ENCODE assay signal across 8 cellular contexts in genomic region chr3:122533931-122534334, GRCh38. TPM values are rescaled to one million over a fixed set of nuclear protein-coding genes. Genes with fewer than 3 reads are reported as not detected.
DNase-seq lines count a peak whose midpoint lies in the region; ATAC-seq and TF ChIP-seq lines count a peak whose summit lies in the region.

No MANE protein-coding gene starts in this region.

- H3K14ac ChIP-seq in mesenchymal stem cell (ENCODE audit: low read length in 2 of 2): no peak overlapping the region

- no peaks in the 10 kb centered on the region for H3K27me3 Mint-ChIP-seq in activated T-cell treated with anti-CD3 and anti-CD28 coated beads, Interleukin-2, amount 50 U/mL, for 24 hours
- H3K27me3 Mint-ChIP-seq in immature natural killer cell (ENCODE audit: low read depth in 3 of 3): no peaks in the 10 kb centered on the region

- H3K9ac ChIP-seq in mesenchymal stem cell (ENCODE audit: low read length): no peak overlapping the region

- no peak overlapping the region for H3K4ac ChIP-seq in mesenchymal stem cell (ENCODE audit: low read depth in 1 of 2, low read length in 2 of 2)

- no peak overlapping the region for H3K18ac ChIP-seq in mesenchymal stem cell (ENCODE audit: low read depth in 1 of 2, low read length in 2 of 2)

- H3K4me2 ChIP-seq in mesenchymal stem cell (ENCODE audit: low read length, poor library complexity, severe bottlenecking): no peak overlapping the region

- no peak overlapping the region for H4K8ac ChIP-seq in mesenchymal stem cell (ENCODE audit: low read length)

- no peak overlapping the region for H2BK15ac ChIP-seq in mesenchymal stem cell (ENCODE audit: low read depth, poor library complexity, severe bottlenecking)

- no peaks in the 10 kb centered on the region for H3K9me3 Mint-ChIP-seq in activated T-cell treated with anti-CD3 and anti-CD28 coated beads, Interleukin-2, amount 50 U/mL, for 24 hours
- no peaks in the 10 kb centered on the region for H3K9me3 Mint-ChIP-seq in immature natural killer cell

- H2AK5ac ChIP-seq in mesenchymal stem cell (ENCODE audit: low read length, severe bottlenecking): no peak overlapping the region

- peak overlapping the region; percentile 13 for H3K4me3 Mint-ChIP-seq in activated T-cell treated with anti-CD3 and anti-CD28 coated beads, Interleukin-2, amount 50 U/mL, for 24 hours
- no peak overlapping the region for H3K4me3 Mint-ChIP-seq in immature natural killer cell

- no peaks in the 10 kb centered on the region for H3K9me3 ChIP-seq in mesenchymal stem cell (ENCODE audit: control insufficient read depth, low read length)

- peaks cover 42% of the 10 kb centered on the region for H3K4me1 Mint-ChIP-seq in activated T-cell treated with anti-CD3 and anti-CD28 coated beads, Interleukin-2, amount 50 U/mL, for 24 hours (ENCODE audit: low read depth)
- H3K4me1 Mint-ChIP-seq in immature natural killer cell: peaks cover 0 to 14% of the 10 kb centered on the region in 2 donors

- no peak for TF ChIP-seq CTCF in GM12864 (IDR thresholded peaks at IDR 0.05; ENCODE audit: low read depth, low read length, missing control alignments)

- H3K4me3 ChIP-seq in GM12864 (ENCODE audit: low read depth, low read length) (no peak overlapping the region), mesenchymal stem cell (ENCODE audit: insufficient read depth in 1 of 2, low read depth in 1 of 2, low read length in 2 of 2) (no peak overlapping the region)

- H3K4me1 ChIP-seq in mesenchymal stem cell (ENCODE audit: control insufficient read depth, insufficient read depth, low read depth, low read length): no peaks in the 10 kb centered on the region

- no peak overlapping the region for H3K27ac ChIP-seq in mesenchymal stem cell (ENCODE audit: low read length, poor library complexity, severe bottlenecking)

- 87% methylated on average over 1 of the region's 1 CpG for WGBS in mesenchymal stem cell

- H2AFZ ChIP-seq in mesenchymal stem cell (ENCODE audit: low read depth, low read length): no peak overlapping the region

- no peak overlapping the region for H2BK12ac ChIP-seq in mesenchymal stem cell (ENCODE audit: low read length in 2 of 2)

- ATAC-seq in GM21619 (IDR thresholded peaks at IDR 0.05; ENCODE audit: unreplicated experiment): peak; percentile 100

- H3K36me3 ChIP-seq in mesenchymal stem cell (ENCODE audit: control insufficient read depth in 1 of 2, insufficient read depth in 2 of 2, low read depth in 1 of 2, low read length in 2 of 2): peaks cover 5 to 89% of the 10 kb centered on the region in 2 experiments

- H3K27me3 ChIP-seq in mesenchymal stem cell (ENCODE audit: control insufficient read depth in 1 of 2, insufficient read depth in 1 of 2, low read length in 2 of 2): no peaks in the 10 kb centered on the region

- DNase-seq in GM12864 (ENCODE audit: low read depth): peak; percentile 67
- peak; percentile 25 for DNase-seq in HT-29 (ENCODE audit: low spot score)
- no peak for DNase-seq in activated T-cell treated with anti-CD3 and anti-CD28 coated beads, Interleukin-2, amount 50 U/mL, for 24 hours
- peak; percentile 87 for DNase-seq in mesenchymal stem cell
- DNase-seq in immature natural killer cell: no peak
- DNase-seq in medulla oblongata (ENCODE audit: extremely low spot score): no peak
- DNase-seq in D341Med (ENCODE audit: low spot score): no peak

- no peak overlapping the region for H2BK120ac ChIP-seq in mesenchymal stem cell (ENCODE audit: low read depth, low read length)

- H4K91ac ChIP-seq in mesenchymal stem cell (ENCODE audit: low read length): no peak overlapping the region

- H3K36me3 Mint-ChIP-seq in activated T-cell treated with anti-CD3 and anti-CD28 coated beads, Interleukin-2, amount 50 U/mL, for 24 hours (ENCODE audit: low read depth): peaks cover 87% of the 10 kb centered on the region
- peaks cover 33 to 53% (median 36%) of the 10 kb centered on the region in 3 donors for H3K36me3 Mint-ChIP-seq in immature natural killer cell

- H3K79me1 ChIP-seq in mesenchymal stem cell (replicated peaks; ENCODE audit: low read length, poor library complexity, severe bottlenecking): no peaks in the 10 kb centered on the region

- peak overlapping the region; percentile 91 for H3K27ac Mint-ChIP-seq in activated T-cell treated with anti-CD3 and anti-CD28 coated beads, Interleukin-2, amount 50 U/mL, for 24 hours
- H3K27ac Mint-ChIP-seq in immature natural killer cell: peak overlapping the region in 2 of 6 donors; percentile 23 to 47

- H2BK5ac ChIP-seq in mesenchymal stem cell (ENCODE audit: low read depth, low read length, poor library complexity, severe bottlenecking): no peak overlapping the region

- no peak overlapping the region for H3K23ac ChIP-seq in mesenchymal stem cell (ENCODE audit: low read length in 2 of 2)

RNA-seq across cellular contexts. Expression of gene KPNA1, which starts 19.2 kb away (rescaled TPM):
- 26.4 and 26.9 TPM in 2 replicates for total RNA-seq in HT-29 (2014; rRNA removed; shearing (Covaris generic))
- polyA plus RNA-seq in mesenchymal stem cell (2013, experiment 1 of 2): 43.4 TPM
- 46.6 TPM for polyA plus RNA-seq in mesenchymal stem cell (2013, experiment 2 of 2)
- 10 to 100 TPM; 42.9 to 71.8 (median 63.6) TPM for polyA plus RNA-seq in immature natural killer cell

RNA-seq across cellular contexts. Expression of gene PARP9, which starts 30.2 kb away (rescaled TPM):
- total RNA-seq in HT-29 (2014; rRNA removed; shearing (Covaris generic)): 14.6 and 19.9 TPM in 2 replicates
- polyA plus RNA-seq in mesenchymal stem cell (2013, experiment 1 of 2): 16.3 TPM
- polyA plus RNA-seq in mesenchymal stem cell (2013, experiment 2 of 2): 16.5 TPM
- 10 to 100 TPM; 18.1 to 43.9 (median 28.4) TPM for polyA plus RNA-seq in immature natural killer cell

RNA-seq across cellular contexts. Expression of gene DTX3L, which starts 30.2 kb away (rescaled TPM):
- total RNA-seq in HT-29 (2014; rRNA removed; shearing (Covaris generic)): 13.9 and 18.3 TPM in 2 replicates
- polyA plus RNA-seq in mesenchymal stem cell (2013, experiment 1 of 2): 17.9 TPM
- 17.5 TPM for polyA plus RNA-seq in mesenchymal stem cell (2013, experiment 2 of 2)
- 10 to 100 TPM; 15.1 to 38.3 (median 16.3) TPM for polyA plus RNA-seq in immature natural killer cell

RNA-seq across cellular contexts. Expression of gene PARP15, which starts 43.5 kb away (rescaled TPM):
- total RNA-seq in HT-29 (2014; rRNA removed; shearing (Covaris generic)): not detected in 2 replicates
- polyA plus RNA-seq in mesenchymal stem cell (2013, experiment 1 of 2): 0.36 TPM
- 0.25 TPM for polyA plus RNA-seq in mesenchymal stem cell (2013, experiment 2 of 2)
- 10 to 100 TPM in 2 of 3 donors, 1 to 10 TPM in 1; 9.4 to 17.0 (median 14.1) TPM for polyA plus RNA-seq in immature natural killer cell

Comparison
In these comparisons a context has a peak if more than half of its experiments do, and no peak if none do; other contexts are left out.
1. DNase-seq: peak in GM12864 (single experiment), HT-29 (single experiment) and mesenchymal stem cell (single experiment); none in activated T-cell treated with anti-CD3 and anti-CD28 coated beads, Interleukin-2, amount 50 U/mL, for 24 hours (single experiment), immature natural killer cell (0 of 3), medulla oblongata (single experiment) and D341Med (single experiment).